ENCODE assay signal across 19 cellular contexts in genomic region chr13:111282997-111283396, GRCh38. TPM values are rescaled to one million over a fixed set of nuclear protein-coding genes. Genes with fewer than 3 reads are reported as not detected.
DNase-seq lines count a peak whose midpoint lies in the region; ATAC-seq, FAIRE-seq and TF ChIP-seq lines count a peak whose summit lies in the region.
"Had no signal": no experiment of that assay in that cellular context is flagged by ENCODE, and none has a peak within 500 bp of the region (broad histone marks: within the 10 kb centered on the region; RNA-seq: fewer than 3 reads in every experiment).

No MANE protein-coding gene starts in this region.

- H3K9me3 ChIP-seq in K562 (replicated peaks; ENCODE audit: control insufficient read depth, insufficient read depth, low read depth, low read length) (no peaks in the 10 kb centered on the region), gastroesophageal sphincter (no peaks in the 10 kb centered on the region), pancreas (no peaks in the 10 kb centered on the region), vagina (no peaks in the 10 kb centered on the region)
- H3K9me3 ChIP-seq: BLaER1, lower lobe of right lung had no signal

- H3K4me3 ChIP-seq in K562 (no peak overlapping the region), gastroesophageal sphincter (no peak overlapping the region), pancreas (no peak overlapping the region), vagina (no peak overlapping the region)
- H3K4me3 ChIP-seq: BLaER1, GM23248, lower lobe of right lung, skin epidermis had no signal

- POLR2A ChIA-PET in K562 (lab: Yijun Ruan, JAX): interaction anchor here (0.9 kb wide), 1 partner anchor 8 kb away, joined by 3 read pairs; no protein-coding TSS in a partner anchor

- FAIRE-seq in K562 (lab: Jason Lieb, UNC): no peak
- FAIRE-seq in pancreas (lab: Jason Lieb, UNC): no peak
- FAIRE-seq: colon had no signal

- WGBS in K562 (ENCODE audit: insufficient coverage, low coverage, missing lambda C conversion rate): 88% methylated on average over 1 of the region's 23 CpGs
- 86 to 92% methylated on average over 9 to 10 of the region's 23 CpGs for whole genome bisulfite sequencing in gastroesophageal sphincter (ENCODE audit: low coverage in 1 of 2), 2 donors
- WGBS in pancreas, 2 donors: 79 to 84% methylated on average over 23 of the region's 23 CpGs

- TF ChIP-seq POLR2A in K562 (conservative IDR thresholded peaks at IDR 0.05): no peak
- no peak for TF ChIP-seq POLR2A in gastroesophageal sphincter (IDR thresholded peaks at IDR 0.05)
- TF ChIP-seq POLR2A in vagina (IDR thresholded peaks at IDR 0.05): no peak

- H3K36me3 ChIP-seq in K562 (ENCODE audit: control insufficient read depth, insufficient read depth, low read length) (peaks cover 55% of the 10 kb centered on the region; the same call in 1 of the 3 replicates), gastroesophageal sphincter (peaks cover 0 to 82% of the 10 kb centered on the region in 2 donors), pancreas (peaks cover 0 to 35% (median 12%) of the 10 kb centered on the region in 3 donors), vagina (peaks cover 0 to 47% of the 10 kb centered on the region in 2 donors)

- H3K27me3 ChIP-seq in K562 (ENCODE audit: control insufficient read depth in 2 of 2, insufficient read depth in 2 of 2, low read length in 2 of 2) (no peaks in the 10 kb centered on the region), gastroesophageal sphincter (no peaks in the 10 kb centered on the region), pancreas (no peaks in the 10 kb centered on the region), vagina (no peaks in the 10 kb centered on the region)
- H3K27me3 ChIP-seq: BLaER1 had no signal

- H3K27ac ChIP-seq in K562 (ENCODE audit: extremely low read depth, low read depth, low read length) (no peak overlapping the region), gastroesophageal sphincter (peak overlapping the region in 3 of 4 donors; percentile 73 to 79 (median 76)), pancreas (peak overlapping the region in 3 of 4 donors; percentile 10 to 50 (median 25)), vagina (peak overlapping the region; percentile 81)

- no TSS peak for BruUV-seq in K562 (replicated peaks; lab: Mats Ljungman, UMichigan)

- CTCF ChIA-PET in K562 (lab: Yijun Ruan, JAX; ENCODE audit: low intra/inter-chr PET ratio): no interaction called here

- H3K9me1 ChIP-seq in K562 (ENCODE audit: control insufficient read depth, insufficient read depth, low read length): no peaks in the 10 kb centered on the region

- H3K9ac ChIP-seq in K562 (ENCODE audit: insufficient read depth in 1 of 2, low read depth in 2 of 2, low read length in 2 of 2): no peak overlapping the region
- H3K9ac ChIP-seq: BLaER1, GM23248 had no signal

- no peaks in the 10 kb centered on the region for H3K4me1 ChIP-seq in K562 (replicated peaks in 1 of 2; ENCODE audit: control insufficient read depth in 2 of 2, insufficient read depth in 2 of 2, low read length in 2 of 2)
- H3K4me1 ChIP-seq in gastroesophageal sphincter: peaks cover 4 to 31% (median 9%) of the 10 kb centered on the region in 3 donors
- H3K4me1 ChIP-seq in pancreas: peaks cover 0 to 12% (median 11%) of the 10 kb centered on the region in 3 donors
- H3K4me1 ChIP-seq in vagina: peaks cover 33% of the 10 kb centered on the region

- TF ChIP-seq RAD21 in K562 (CRISPR knock-in tag; conservative IDR thresholded peaks at IDR 0.05 in 1 of 2, IDR thresholded peaks at IDR 0.05 in 1 of 2): no peak

- H3K4me2 ChIP-seq in K562 (ENCODE audit: insufficient read depth, low read length): no peak overlapping the region
- H3K4me2 ChIP-seq: BLaER1 had no signal

- ATAC-seq in K562 (no peak), gastroesophageal sphincter (no peak), pancreas (peak in 1 of 4 donors; percentile 8), HG03097 (IDR thresholded peaks at IDR 0.05; ENCODE audit: low FRiP score, unreplicated experiment) (no peak), GM21576 (IDR thresholded peaks at IDR 0.05; ENCODE audit: unreplicated experiment) (no peak)
- ATAC-seq: stimulated activated memory B cell treated with anti-CD40 and anti-IgM and Interleukin-4, amounts not matched to agents 10 μg/mL and 1 μg/mL and 100 μg/mL, for 72 hours had no signal

- intact Hi-C loops in K562 (cut with micrococcal nuclease) (no loop called here), pancreas (cut with DNase I) (no loop called here), vagina (cut with DNase I) (no loop called here)

- in situ Hi-C loops in K562 (cut with MboI): no loop called here

- H3K79me2 ChIP-seq in K562 (ENCODE audit: control insufficient read depth, insufficient read depth, low read length): no peaks in the 10 kb centered on the region

- DNase-seq in K562 (ENCODE audit: extremely low read depth in 1 of 4, low spot score in 3 of 4) (no peak), pancreas (no peak), vagina (ENCODE audit: extremely low spot score in 2 of 2) (no peak)
- no peak for DNase-seq in activated CD4-positive, alpha-beta T cell treated with anti-CD3 and anti-CD28 coated beads for 48 hours
- DNase-seq: activated CD4-positive, alpha-beta T cell treated with anti-CD3 and anti-CD28 coated beads, Interleukin-2, amount 50 U/mL, for 1 hour; activated T-cell treated with anti-CD3 and anti-CD28 coated beads, Interleukin-2, amount 50 U/mL, for 1 hour; erythroblast; GM23248; hypothalamus; lower lobe of right lung; MV-4-11; SHP77 treated with DMSO at 0.1 percent for 48 hours had no signal

- TF ChIP-seq EP300 in K562 (IDR thresholded peaks at IDR 0.05; ENCODE audit: low read length) (no peak), gastroesophageal sphincter (IDR thresholded peaks at IDR 0.05) (no peak)

- TF ChIP-seq CTCF in K562 (IDR thresholded peaks at IDR 0.05 in 2 of 3, conservative IDR thresholded peaks at IDR 0.05 in 1 of 3; ENCODE audit: insufficient read depth in 2 of 3, low read depth in 1 of 3, low read length in 3 of 3): no peak
- no peak for TF ChIP-seq CTCF in gastroesophageal sphincter (IDR thresholded peaks at IDR 0.05)
- no peak for TF ChIP-seq CTCF in pancreas (IDR thresholded peaks at IDR 0.05)
- no peak for TF ChIP-seq CTCF in vagina (IDR thresholded peaks at IDR 0.05)

- no peak overlapping the region for H2AFZ ChIP-seq in K562 (ENCODE audit: low read depth, low read length)
- H2AFZ ChIP-seq: GM23248 had no signal

- H4K20me1 ChIP-seq in K562 (replicated peaks; ENCODE audit: control insufficient read depth, insufficient read depth, low read length): no peaks in the 10 kb centered on the region

TF ChIP-seq in K562, 482 proteins besides CTCF, POLR2A, EP300 and RAD21:
- TF ChIP-seq POLR2G (IDR thresholded peaks at IDR 0.05; ENCODE audit: low read depth, low read length) (0 out of 2 replicates have a peak, but pooled peaks have one; percentile 15), SRSF7 (optimal IDR thresholded peaks at IDR 0.05; ENCODE audit: low read depth, low read length) (no peak)

RNA-seq across cellular contexts. Expression of gene TEX29, which starts 37.4 kb away (rescaled TPM):
- not detected in 2 replicates for total RNA-seq in K562 (2011; cell fraction: chromatin; rRNA removed; ENCODE audit: low replicate concordance)
- total RNA-seq in K562 (2011; cell fraction: nucleolus; rRNA removed): not detected in 2 replicates
- not detected in 2 replicates for total RNA-seq in K562 (2011; cell fraction: nucleoplasm; rRNA removed)
- total RNA-seq in K562 (2014; rRNA removed) (not detected in 2 replicates), K562 (2014; rRNA removed; fragmentation: Illumina TruSeq; extraction: Trizol) (not detected in 2 replicates), K562 (2015; rRNA removed; fragmentation: Illumina TruSeq; extraction: Trizol) (not detected in 2 replicates), K562 (2021) (not detected in 2 replicates), gastroesophageal sphincter (1 to 10 TPM in 1 of 4 donors, not detected in 3; 1.9 TPM), pancreas (under 1 TPM in 2 of 6 donors, not detected in 4; 0.23 to 0.47 TPM), vagina (2.9 TPM)
- polyA plus RNA-seq in K562 (2011; rRNA removed) (0.11 TPM in 1 of 2 replicates, not detected in the other), K562 (2014; fragmentation: Illumina TruSeq; extraction: Trizol) (not detected in 2 replicates), K562 (2014; fragmentation: Nextera tagmentation; extraction: Ambion mirVana) (under 1 TPM in 1 of 2 experiments, not detected in 1; 0.11 TPM), K562 (2014; rRNA removed) (not detected in 2 replicates), pancreas (1 to 10 TPM; 2.2 to 3.8 TPM)
- not detected in 2 replicates for polyA plus RNA-seq in K562 (2011; cell fraction: cytosol; rRNA removed)
- 0.18 and 0.40 TPM in 2 replicates for polyA plus RNA-seq in K562 (2011; cell fraction: nucleus; rRNA removed)
- polyA plus RNA-seq in K562 (2012): not detected in 2 replicates
- not detected in 2 replicates for polyA minus RNA-seq in K562 (2011; rRNA and poly(A)+ RNA removed)
- polyA minus RNA-seq in K562 (2011; cell fraction: cytosol; rRNA and poly(A)+ RNA removed): not detected in 2 replicates
- polyA minus RNA-seq in K562 (2011; cell fraction: nucleus; rRNA and poly(A)+ RNA removed): not detected in 2 replicates
- total RNA-seq: GM23248 had no signal
